Comparison of ENCODE assay signal across 12 cellular contexts in the genomic region with DNA sequence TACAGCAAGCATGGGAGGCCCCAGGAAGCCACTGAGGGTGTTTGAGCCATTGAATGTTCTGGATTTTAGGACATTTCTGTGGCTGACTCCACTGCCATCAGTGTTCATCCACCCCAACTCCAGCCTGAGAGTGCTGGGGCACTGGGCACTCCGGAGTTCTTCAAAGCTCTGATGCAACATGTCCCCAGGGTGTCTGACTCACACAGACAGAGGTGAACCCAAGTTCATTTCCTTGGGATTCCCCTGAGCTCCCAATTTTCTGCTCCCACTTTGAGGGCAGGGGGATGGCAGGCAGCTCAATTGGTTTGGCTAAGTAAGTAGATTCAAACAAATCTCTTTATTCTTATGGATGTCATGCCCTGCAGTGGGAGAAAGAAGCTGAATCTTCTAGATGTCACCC. TPM values are rescaled to one million over a fixed set of nuclear protein-coding genes. Genes with fewer than 3 reads are reported as not detected.
DNase-seq lines count a peak whose midpoint lies in the region; ATAC-seq, FAIRE-seq and TF ChIP-seq lines count a peak whose summit lies in the region.
"Had no signal": no experiment of that assay in that cellular context is flagged by ENCODE, and none has a peak within 500 bp of the region (broad histone marks: within the 10 kb centered on the region; RNA-seq: fewer than 3 reads in every experiment).

No MANE protein-coding gene starts in this region.

- ATAC-seq in T-helper 17 cell = no peak

- FAIRE-seq in bronchial epithelial cell (lab: Jason Lieb, UNC) = no peak

- no peak overlapping the region for H3K27ac Mint-ChIP-seq in T-helper 2 cell treated with Interferon-gamma antibody and Interleukin-4, amounts not matched to agents 5 μg/mL and 100 μg/mL, for 36 hours
- H3K27ac Mint-ChIP-seq in T-helper 17 cell = no peak overlapping the region
- H3K27ac Mint-ChIP-seq: CD4-positive, CD25-positive, alpha-beta regulatory T cell had no signal

- DNase-seq in ACHN (peak; percentile 39), LoVo (ENCODE audit: low spot score) (peak; percentile 54), bronchial epithelial cell (ENCODE audit: low read depth) (peak; percentile 90), mucosa of gallbladder (ENCODE audit: low spot score) (peak; percentile 32), NCI-H345 (lab: John Stamatoyannopoulos, UW) (no peak), T-helper 17 cell (no peak), NCI-H774 (lab: John Stamatoyannopoulos, UW) (no peak)
- no peak for DNase-seq in T-helper 2 cell treated with Interferon-gamma antibody and Interleukin-4, amounts not matched to agents 5 μg/mL and 100 μg/mL, for 36 hours (ENCODE audit: low spot score)
- DNase-seq: activated naive CD4-positive, alpha-beta T cell treated with anti-CD3 and anti-CD28 coated beads, Interleukin-2, amount 50 U/mL, for 16 hours; CD4-positive, CD25-positive, alpha-beta regulatory T cell; NCI-H1694 treated with DMSO at 0.1 percent for 48 hours had no signal

- no peaks in the 10 kb centered on the region for H3K36me3 Mint-ChIP-seq in T-helper 2 cell treated with Interferon-gamma antibody and Interleukin-4, amounts not matched to agents 5 μg/mL and 100 μg/mL, for 36 hours (ENCODE audit: low read depth)
- H3K36me3 Mint-ChIP-seq in T-helper 17 cell (ENCODE audit: low read depth) = peaks cover 10% of the 10 kb centered on the region
- H3K36me3 Mint-ChIP-seq: CD4-positive, CD25-positive, alpha-beta regulatory T cell had no signal

- H3K4me1 Mint-ChIP-seq in T-helper 2 cell treated with Interferon-gamma antibody and Interleukin-4, amounts not matched to agents 5 μg/mL and 100 μg/mL, for 36 hours (ENCODE audit: low read depth) = no peaks in the 10 kb centered on the region
- H3K4me1 Mint-ChIP-seq in T-helper 17 cell = peaks cover 4% of the 10 kb centered on the region
- H3K4me1 Mint-ChIP-seq: CD4-positive, CD25-positive, alpha-beta regulatory T cell had no signal

- no peak overlapping the region for H3K4me3 ChIP-seq in bronchial epithelial cell (ENCODE audit: low read depth, low read length)

- no peak for TF ChIP-seq CTCF in bronchial epithelial cell (IDR thresholded peaks at IDR 0.05; ENCODE audit: insufficient read depth, low read length, severe bottlenecking)

- H3K9me3 ChIP-seq in T-helper 17 cell (ENCODE audit: control insufficient read depth, low read length, poor library complexity, severe bottlenecking) = no peaks in the 10 kb centered on the region

- no peaks in the 10 kb centered on the region for H3K27me3 Mint-ChIP-seq in T-helper 2 cell treated with Interferon-gamma antibody and Interleukin-4, amounts not matched to agents 5 μg/mL and 100 μg/mL, for 36 hours (ENCODE audit: low read depth)
- H3K27me3 Mint-ChIP-seq in T-helper 17 cell = peaks cover 72% of the 10 kb centered on the region

- no peak overlapping the region for H3K4me3 Mint-ChIP-seq in T-helper 2 cell treated with Interferon-gamma antibody and Interleukin-4, amounts not matched to agents 5 μg/mL and 100 μg/mL, for 36 hours
- H3K4me3 Mint-ChIP-seq in T-helper 17 cell = no peak overlapping the region
- H3K4me3 Mint-ChIP-seq: CD4-positive, CD25-positive, alpha-beta regulatory T cell had no signal

- in situ Hi-C loops in ACHN (cut with HindIII; ENCODE audit: low pct_ligation_motif_present, low pct_unique_long_range_greater_than_20kb, low sequenced_read_pairs) = no loop called here

- no peaks in the 10 kb centered on the region for H3K27me3 ChIP-seq in bronchial epithelial cell (ENCODE audit: control insufficient read depth, insufficient read depth, low read length)

- no peaks in the 10 kb centered on the region for H3K9me3 Mint-ChIP-seq in T-helper 2 cell treated with Interferon-gamma antibody and Interleukin-4, amounts not matched to agents 5 μg/mL and 100 μg/mL, for 36 hours

- H3K36me3 ChIP-seq in bronchial epithelial cell (ENCODE audit: control insufficient read depth, insufficient read depth, low read length) = no peaks in the 10 kb centered on the region

RNA-seq across cellular contexts. Expression of a gene that starts 2.2 kb away (rescaled TPM):
- total RNA-seq in bronchial epithelial cell = 0.26 TPM in 2 replicates
- total RNA-seq in mucosa of gallbladder = 0.75 TPM
- total RNA-seq in T-helper 17 cell = not detected
- total RNA-seq: CD4-positive, CD25-positive, alpha-beta regulatory T cell; subcutaneous adipose tissue had no signal

RNA-seq across cellular contexts. Expression of a gene that starts 26.9 kb away (rescaled TPM):
- 0.26 and 0.53 TPM in 2 replicates for total RNA-seq in bronchial epithelial cell
- total RNA-seq in mucosa of gallbladder = 53.0 TPM
- not detected for total RNA-seq in T-helper 17 cell
- total RNA-seq: CD4-positive, CD25-positive, alpha-beta regulatory T cell had no signal

RNA-seq across cellular contexts. Expression of a gene that starts 35.7 kb away (rescaled TPM):
- total RNA-seq in bronchial epithelial cell (not detected in 2 replicates), mucosa of gallbladder (1.0 TPM), T-helper 17 cell (not detected)
- total RNA-seq: CD4-positive, CD25-positive, alpha-beta regulatory T cell; subcutaneous adipose tissue had no signal

Comparison
In these comparisons a context has a peak if more than half of its experiments do, and no peak if none do; other contexts are left out.
1. DNase-seq: peak in ACHN (single experiment), LoVo (single experiment), bronchial epithelial cell (single experiment) and mucosa of gallbladder (single experiment); none in NCI-H345 (single experiment), T-helper 2 cell treated with Interferon-gamma antibody and Interleukin-4, amounts not matched to agents 5 μg/mL and 100 μg/mL, for 36 hours (single experiment), T-helper 17 cell (0 of 3) and NCI-H774 (single experiment).
2. RNA of a gene that starts 26.9 kb away (total RNA-seq): 53.0 TPM in mucosa of gallbladder (single experiment); 0.26 to 0.53 TPM in bronchial epithelial cell and not detected in T-helper 17 cell; every median in the first group is over 10 times any median in the second.